In the genomic region with DNA sequence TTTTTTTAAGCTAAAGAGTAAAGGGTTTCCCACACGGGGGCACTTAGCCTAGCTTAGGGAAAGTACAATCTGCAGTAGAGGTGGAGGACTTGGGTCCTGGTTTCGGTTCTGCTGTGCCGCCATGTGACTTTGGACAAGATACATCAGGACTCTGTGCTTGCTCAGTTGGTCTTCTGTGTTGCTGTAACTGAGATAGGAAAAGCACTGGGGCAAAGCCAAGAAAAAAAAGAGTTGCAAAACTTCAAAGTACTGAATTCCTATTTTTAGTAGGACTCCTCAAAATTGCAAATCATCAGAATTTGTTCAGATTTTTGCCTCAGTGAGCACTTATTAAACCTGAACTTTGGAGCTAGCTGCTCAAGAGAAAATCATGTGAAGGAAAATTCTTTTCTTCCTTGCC, we compare ENCODE assay signal across 12 cellular contexts. TPM values are rescaled to one million over a fixed set of nuclear protein-coding genes. Genes with fewer than 3 reads are reported as not detected.
DNase-seq lines count a peak whose midpoint lies in the region; ATAC-seq and TF ChIP-seq lines count a peak whose summit lies in the region.
"Had no signal": no experiment of that assay in that cellular context is flagged by ENCODE, and none has a peak within 500 bp of the region (broad histone marks: within the 10 kb centered on the region; RNA-seq: fewer than 3 reads in every experiment).

No MANE protein-coding gene starts in this region.

- H3K27me3 Mint-ChIP-seq in activated CD8-positive, alpha-beta T cell treated with anti-CD3 and anti-CD28 coated beads for 36 hours: no peaks in the 10 kb centered on the region
- H3K27me3 Mint-ChIP-seq: activated naive CD8-positive, alpha-beta T cell had no signal

- peaks cover 1% of the 10 kb centered on the region for H3K4me1 Mint-ChIP-seq in activated CD8-positive, alpha-beta T cell treated with anti-CD3 and anti-CD28 coated beads for 36 hours (ENCODE audit: low read depth)

- H3K4me1 ChIP-seq in hepatocyte (ENCODE audit: insufficient read depth) (no peaks in the 10 kb centered on the region), prostate gland (replicated peaks) (no peaks in the 10 kb centered on the region)

- H3K4me3 Mint-ChIP-seq in activated CD8-positive, alpha-beta T cell treated with anti-CD3 and anti-CD28 coated beads for 36 hours: no peak overlapping the region
- H3K4me3 Mint-ChIP-seq: activated naive CD8-positive, alpha-beta T cell had no signal

- H3K79me2 ChIP-seq in hepatocyte: no peaks in the 10 kb centered on the region

- DNase-seq in RPMI8226: peak; percentile 86
- DNase-seq in hepatocyte (ENCODE audit: low spot score): no peak
- DNase-seq in putamen (ENCODE audit: low spot score): peak; percentile 59
- DNase-seq in activated CD8-positive, alpha-beta T cell treated with anti-CD3 and anti-CD28 coated beads for 36 hours: no peak
- DNase-seq in prostate gland (ENCODE audit: low spot score): no peak
- no peak for DNase-seq in GM10248 (ENCODE audit: extremely low spot score)
- no peak for DNase-seq in central memory CD4-positive, alpha-beta T cell
- DNase-seq: activated CD4-positive, CD25-positive, alpha-beta regulatory T cell treated with anti-CD3 and anti-CD28 coated beads, Interleukin-2, amount 50 U/mL, for 72 hours; NCI-H1436 treated with DMSO at 0.1 percent for 48 hours; SHP77 had no signal

- H3K27ac ChIP-seq in hepatocyte: no peak overlapping the region
- H3K27ac ChIP-seq in prostate gland: no peak overlapping the region

- WGBS in hepatocyte (ENCODE audit: low lambda C conversion rate, missing lambda C conversion rate): 59% methylated on average over 3 of the region's 3 CpGs
- 37% methylated on average over 3 of the region's 3 CpGs for WGBS in prostate gland

- H3K9me2 ChIP-seq in hepatocyte (replicated peaks; ENCODE audit: insufficient read depth): no peaks in the 10 kb centered on the region

- H3K4me2 ChIP-seq in hepatocyte: peak overlapping the region; percentile 31

- ATAC-seq in GM18867 (IDR thresholded peaks at IDR 0.05; ENCODE audit: unreplicated experiment): peak; percentile 40
- ATAC-seq in activated CD8-positive, alpha-beta T cell treated with anti-CD3 and anti-CD28 coated beads for 36 hours: no peak

- H3K9me3 ChIP-seq in hepatocyte (ENCODE audit: low read depth) (no peaks in the 10 kb centered on the region), prostate gland (no peaks in the 10 kb centered on the region)

- CTCF ChIA-PET in activated CD8-positive, alpha-beta T cell treated with anti-CD3 and anti-CD28 coated beads for 36 hours (lab: Charles Lee): no interaction called here
- CTCF ChIA-PET in GM10248 (lab: Yijun Ruan, JAX): interaction anchor here (0.9 to 2.1 kb wide), 6 partner anchors 9 to 66 kb away, joined by 3 to 4 read pairs (median 4); no protein-coding TSS in a partner anchor

- H3K4me3 ChIP-seq in hepatocyte (no peak overlapping the region), prostate gland (no peak overlapping the region)

- no peak for TF ChIP-seq CTCF in hepatocyte (IDR thresholded peaks at IDR 0.05; ENCODE audit: poor library complexity)
- TF ChIP-seq CTCF in activated CD8-positive, alpha-beta T cell treated with anti-CD3 and anti-CD28 coated beads for 36 hours (IDR thresholded peaks at IDR 0.05): no peak
- TF ChIP-seq CTCF in prostate gland (IDR thresholded peaks at IDR 0.05): no peak
- no peak for TF ChIP-seq CTCF in GM10248 (IDR thresholded peaks at IDR 0.05; ENCODE audit: control extremely low read depth, extremely low read depth, low read depth, missing control alignments)

- no peaks in the 10 kb centered on the region for H3K27me3 ChIP-seq in hepatocyte
- no peaks in the 10 kb centered on the region for H3K27me3 ChIP-seq in prostate gland (replicated peaks; ENCODE audit: insufficient read depth)

- TF ChIP-seq POLR2A in prostate gland (IDR thresholded peaks at IDR 0.05): no peak

- POLR2A ChIA-PET in activated CD8-positive, alpha-beta T cell treated with anti-CD3 and anti-CD28 coated beads for 36 hours (lab: Charles Lee): no interaction called here
- POLR2A ChIA-PET in GM10248 (lab: Yijun Ruan, JAX): no interaction called here

- no peaks in the 10 kb centered on the region for H3K36me3 Mint-ChIP-seq in activated CD8-positive, alpha-beta T cell treated with anti-CD3 and anti-CD28 coated beads for 36 hours (ENCODE audit: low read depth)
- H3K36me3 Mint-ChIP-seq: activated naive CD8-positive, alpha-beta T cell had no signal

- intact Hi-C loops in activated CD8-positive, alpha-beta T cell treated with anti-CD3 and anti-CD28 coated beads for 36 hours (cut with micrococcal nuclease): no loop called here
- intact Hi-C loops in prostate gland (cut with DNase I): no loop called here

- H3K9me3 Mint-ChIP-seq in activated CD8-positive, alpha-beta T cell treated with anti-CD3 and anti-CD28 coated beads for 36 hours: no peaks in the 10 kb centered on the region

- H2AFZ ChIP-seq in hepatocyte: no peak overlapping the region

- no peaks in the 10 kb centered on the region for H3K36me3 ChIP-seq in hepatocyte (replicated peaks; ENCODE audit: insufficient read depth, low read depth)
- no peaks in the 10 kb centered on the region for H3K36me3 ChIP-seq in prostate gland

- no peaks in the 10 kb centered on the region for H4K20me1 ChIP-seq in hepatocyte (ENCODE audit: insufficient read depth, poor library complexity, severe bottlenecking)

- no peak overlapping the region for H3K27ac Mint-ChIP-seq in activated CD8-positive, alpha-beta T cell treated with anti-CD3 and anti-CD28 coated beads for 36 hours
- H3K27ac Mint-ChIP-seq: activated naive CD8-positive, alpha-beta T cell had no signal

RNA-seq across cellular contexts. Expression of a gene that starts 6.9 kb away (rescaled TPM):
- total RNA-seq in hepatocyte: 28.8 and 32.9 TPM in 2 replicates
- 25.0 and 26.2 TPM in 2 replicates for polyA plus RNA-seq in hepatocyte
- total RNA-seq in activated CD8-positive, alpha-beta T cell treated with anti-CD3 and anti-CD28 coated beads for 36 hours: 10 to 100 TPM; 22.6 to 24.4 TPM
- 10 to 100 TPM; 52.8 to 56.2 TPM for total RNA-seq in prostate gland

Comparison
In these comparisons a context has a peak if more than half of its experiments do, and no peak if none do; other contexts are left out.
1. DNase-seq: peak in RPMI8226 (single experiment) and putamen (single experiment); none in hepatocyte (single experiment), activated CD8-positive, alpha-beta T cell treated with anti-CD3 and anti-CD28 coated beads for 36 hours (single experiment), prostate gland (single experiment), GM10248 (single experiment) and central memory CD4-positive, alpha-beta T cell (single experiment).